ENCODE assay signal across 1 cellular context in the genomic region with DNA sequence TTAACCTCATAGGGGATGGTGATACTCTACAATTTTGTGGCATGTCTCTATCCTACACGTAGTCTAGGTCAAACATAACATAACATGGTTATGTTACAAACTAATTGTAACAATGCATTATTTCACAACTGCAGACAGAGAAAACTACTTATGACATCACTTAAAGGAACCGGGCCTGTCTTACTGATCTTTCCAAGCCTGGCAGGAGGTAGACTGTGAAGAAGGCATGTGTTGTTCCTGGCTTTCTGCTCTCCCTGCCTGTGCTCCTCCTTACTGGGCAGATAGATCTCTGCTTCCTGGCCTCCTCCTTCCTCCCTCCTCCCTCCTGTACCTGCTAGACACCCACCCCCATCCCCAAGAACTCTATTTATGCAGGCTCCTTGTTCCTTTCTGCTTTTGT.
A peak's percentile ranks its signal among the peaks of the same experiment; 100 is the strongest.
TF ChIP-seq lines count a peak whose summit lies in the region.

No MANE protein-coding gene starts in this region.

TF ChIP-seq in HEK293, 187 proteins besides CTCF, POLR2A, EP300 and RAD21 (continued from another document):
- TF ChIP-seq ZNF830 (tag by site-specific recombination; IDR thresholded peaks at IDR 0.05; ENCODE audit: low read depth), result no peak
- TF ChIP-seq ZBTB20 (tag by site-specific recombination; IDR thresholded peaks at IDR 0.05), result peak; percentile 28; the same call in 1 of the 2 replicates
- TF ChIP-seq ZNF626 (tag by site-specific recombination; IDR thresholded peaks at IDR 0.05), result no peak
- TF ChIP-seq ZBTB21 (tag by site-specific recombination; IDR thresholded peaks at IDR 0.05), result peak; percentile 72
- TF ChIP-seq ZNF423 (tag by site-specific recombination; IDR thresholded peaks at IDR 0.05), result no peak
- TF ChIP-seq ZNF404 (tag by site-specific recombination; IDR thresholded peaks at IDR 0.05), result no peak
- TF ChIP-seq, protein P1, sequence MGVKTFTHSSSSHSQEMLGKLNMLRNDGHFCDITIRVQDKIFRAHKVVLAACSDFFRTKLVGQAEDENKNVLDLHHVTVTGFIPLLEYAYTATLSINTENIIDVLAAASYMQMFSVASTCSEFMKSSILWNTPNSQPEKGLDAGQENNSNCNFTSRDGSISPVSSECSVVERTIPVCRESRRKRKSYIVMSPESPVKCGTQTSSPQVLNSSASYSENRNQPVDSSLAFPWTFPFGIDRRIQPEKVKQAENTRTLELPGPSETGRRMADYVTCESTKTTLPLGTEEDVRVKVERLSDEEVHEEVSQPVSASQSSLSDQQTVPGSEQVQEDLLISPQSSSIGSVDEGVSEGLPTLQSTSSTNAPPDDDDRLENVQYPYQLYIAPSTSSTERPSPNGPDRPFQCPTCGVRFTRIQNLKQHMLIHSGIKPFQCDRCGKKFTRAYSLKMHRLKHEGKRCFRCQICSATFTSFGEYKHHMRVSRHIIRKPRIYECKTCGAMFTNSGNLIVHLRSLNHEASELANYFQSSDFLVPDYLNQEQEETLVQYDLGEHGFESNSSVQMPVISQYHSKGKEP (tag by site-specific recombination; IDR thresholded peaks at IDR 0.05), result no peak
- TF ChIP-seq ZNF585B (tag by site-specific recombination; IDR thresholded peaks at IDR 0.05), result no peak
- TF ChIP-seq ZNF660 (tag by site-specific recombination; IDR thresholded peaks at IDR 0.05), result no peak
- TF ChIP-seq, protein P2, sequence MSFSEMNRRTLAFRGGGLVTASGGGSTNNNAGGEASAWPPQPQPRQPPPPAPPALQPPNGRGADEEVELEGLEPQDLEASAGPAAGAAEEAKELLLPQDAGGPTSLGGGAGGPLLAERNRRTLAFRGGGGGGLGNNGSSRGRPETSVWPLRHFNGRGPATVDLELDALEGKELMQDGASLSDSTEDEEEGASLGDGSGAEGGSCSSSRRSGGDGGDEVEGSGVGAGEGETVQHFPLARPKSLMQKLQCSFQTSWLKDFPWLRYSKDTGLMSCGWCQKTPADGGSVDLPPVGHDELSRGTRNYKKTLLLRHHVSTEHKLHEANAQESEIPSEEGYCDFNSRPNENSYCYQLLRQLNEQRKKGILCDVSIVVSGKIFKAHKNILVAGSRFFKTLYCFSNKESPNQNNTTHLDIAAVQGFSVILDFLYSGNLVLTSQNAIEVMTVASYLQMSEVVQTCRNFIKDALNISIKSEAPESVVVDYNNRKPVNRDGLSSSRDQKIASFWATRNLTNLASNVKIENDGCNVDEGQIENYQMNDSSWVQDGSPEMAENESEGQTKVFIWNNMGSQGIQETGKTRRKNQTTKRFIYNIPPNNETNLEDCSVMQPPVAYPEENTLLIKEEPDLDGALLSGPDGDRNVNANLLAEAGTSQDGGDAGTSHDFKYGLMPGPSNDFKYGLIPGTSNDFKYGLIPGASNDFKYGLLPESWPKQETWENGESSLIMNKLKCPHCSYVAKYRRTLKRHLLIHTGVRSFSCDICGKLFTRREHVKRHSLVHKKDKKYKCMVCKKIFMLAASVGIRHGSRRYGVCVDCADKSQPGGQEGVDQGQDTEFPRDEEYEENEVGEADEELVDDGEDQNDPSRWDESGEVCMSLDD (tag by site-specific recombination; IDR thresholded peaks at IDR 0.05), result no peak
- TF ChIP-seq ZNF629 (tag by site-specific recombination; IDR thresholded peaks at IDR 0.05), result peak; percentile 60
- TF ChIP-seq ZNF670 (tag by site-specific recombination; IDR thresholded peaks at IDR 0.05; ENCODE audit: low read depth), result no peak
- TF ChIP-seq, protein P3, sequence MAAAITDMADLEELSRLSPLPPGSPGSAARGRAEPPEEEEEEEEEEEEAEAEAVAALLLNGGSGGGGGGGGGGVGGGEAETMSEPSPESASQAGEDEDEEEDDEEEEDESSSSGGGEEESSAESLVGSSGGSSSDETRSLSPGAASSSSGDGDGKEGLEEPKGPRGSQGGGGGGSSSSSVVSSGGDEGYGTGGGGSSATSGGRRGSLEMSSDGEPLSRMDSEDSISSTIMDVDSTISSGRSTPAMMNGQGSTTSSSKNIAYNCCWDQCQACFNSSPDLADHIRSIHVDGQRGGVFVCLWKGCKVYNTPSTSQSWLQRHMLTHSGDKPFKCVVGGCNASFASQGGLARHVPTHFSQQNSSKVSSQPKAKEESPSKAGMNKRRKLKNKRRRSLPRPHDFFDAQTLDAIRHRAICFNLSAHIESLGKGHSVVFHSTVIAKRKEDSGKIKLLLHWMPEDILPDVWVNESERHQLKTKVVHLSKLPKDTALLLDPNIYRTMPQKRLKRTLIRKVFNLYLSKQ (tag by site-specific recombination; IDR thresholded peaks at IDR 0.05; ENCODE audit: borderline replicate concordance), result no peak
- TF ChIP-seq ZBTB17 (tag by site-specific recombination; IDR thresholded peaks at IDR 0.05), result peak; percentile 45
- no peak for TF ChIP-seq ZNF521 (tag by site-specific recombination; IDR thresholded peaks at IDR 0.05)
- TF ChIP-seq ZNF221 (tag by site-specific recombination; IDR thresholded peaks at IDR 0.05; ENCODE audit: borderline replicate concordance), result no peak
- TF ChIP-seq PRDM6 (tag by site-specific recombination; IDR thresholded peaks at IDR 0.05), result peak; percentile 20; the same call in 1 of the 2 replicates
- TF ChIP-seq ZNF169 (tag by site-specific recombination; IDR thresholded peaks at IDR 0.05), result no peak
- no peak for TF ChIP-seq GLI2 (tag by site-specific recombination; IDR thresholded peaks at IDR 0.05; ENCODE audit: borderline replicate concordance, low read depth)
- TF ChIP-seq SP7 (tag by site-specific recombination; IDR thresholded peaks at IDR 0.05), result no peak
- no peak for TF ChIP-seq PRDM1 (tag by site-specific recombination; IDR thresholded peaks at IDR 0.05)
- no peak for TF ChIP-seq ZNF501 (tag by site-specific recombination; IDR thresholded peaks at IDR 0.05)
